In genomic region chr3:37974928-37975223, GRCh38 we compare ENCODE assay signal across 16 cellular contexts. TPM values are rescaled to one million over a fixed set of nuclear protein-coding genes. Genes with fewer than 3 reads are reported as not detected.
DNase-seq lines count a peak whose midpoint lies in the region; ATAC-seq, FAIRE-seq and TF ChIP-seq lines count a peak whose summit lies in the region.
"Had no signal": no experiment of that assay in that cellular context is flagged by ENCODE, and none has a peak within 500 bp of the region (broad histone marks: within the 10 kb centered on the region; RNA-seq: fewer than 3 reads in every experiment).

No MANE protein-coding gene starts in this region.

- BruUV-seq in IMR-90 (replicated peaks; lab: Mats Ljungman, UMichigan) (no TSS peak), K562 (replicated peaks; lab: Mats Ljungman, UMichigan) (no TSS peak)

- peaks cover 28% of the 10 kb centered on the region for H3K36me3 ChIP-seq in IMR-90 (ENCODE audit: control insufficient read depth, insufficient read depth, low read length)
- peaks cover 4% of the 10 kb centered on the region; the same call in 1 of the 3 replicates for H3K36me3 ChIP-seq in K562 (ENCODE audit: control insufficient read depth, insufficient read depth, low read length)
- peaks cover 32% of the 10 kb centered on the region for H3K36me3 ChIP-seq in neutrophil
- H3K36me3 ChIP-seq in GM23248 (ENCODE audit: low read depth): peaks cover 7% of the 10 kb centered on the region; the same call in 1 of the 2 replicates

- H2BK120ac ChIP-seq in IMR-90 (ENCODE audit: low read depth, low read length): no peak overlapping the region

- H3K56ac ChIP-seq in IMR-90 (ENCODE audit: extremely low read depth, insufficient read depth, low read length): no peak overlapping the region

- no peaks in the 10 kb centered on the region for H3K79me2 ChIP-seq in K562 (ENCODE audit: control insufficient read depth, insufficient read depth, low read length)
- H3K79me2 ChIP-seq in GM23248 (ENCODE audit: insufficient read depth): no peaks in the 10 kb centered on the region

- H4K20me1 ChIP-seq in IMR-90 (ENCODE audit: insufficient read depth, low read length) (no peaks in the 10 kb centered on the region), K562 (replicated peaks; ENCODE audit: control insufficient read depth, insufficient read depth, low read length) (no peaks in the 10 kb centered on the region), GM23248 (ENCODE audit: insufficient read depth) (no peaks in the 10 kb centered on the region)

- CTCF ChIA-PET in IMR-90 (lab: Yijun Ruan, JAX) (interaction anchor here (1.0 to 2.3 kb wide), 6 partner anchors 8 to 122 kb away, joined by 3 to 7 read pairs (median 4); no protein-coding TSS in a partner anchor), K562 (lab: Yijun Ruan, JAX; ENCODE audit: low intra/inter-chr PET ratio) (interaction anchor here (0.9 to 5.6 kb wide), 3 partner anchors 22 to 32 kb away, joined by 3 to 62 read pairs (median 16); no protein-coding TSS in a partner anchor)

- TF ChIP-seq CTCF in IMR-90 (conservative IDR thresholded peaks at IDR 0.05; ENCODE audit: low read depth, low read length) (no peak), K562 (IDR thresholded peaks at IDR 0.05 in 2 of 3, conservative IDR thresholded peaks at IDR 0.05 in 1 of 3; ENCODE audit: insufficient read depth in 2 of 3, low read depth in 1 of 3, low read length in 3 of 3) (0 out of 6 replicates have a peak, but pooled peaks of 1 of the 3 experiments have one; percentile 30), neutrophil (IDR thresholded peaks at IDR 0.05) (no peak)

- no peak for TF ChIP-seq EP300 in K562 (IDR thresholded peaks at IDR 0.05; ENCODE audit: low read length)

- ATAC-seq in IMR-90 (ENCODE audit: low read depth): no peak
- ATAC-seq in K562: no peak

- no peaks in the 10 kb centered on the region for H3F3A ChIP-seq in GM23248 (ENCODE audit: insufficient read depth)

- H2AK9ac ChIP-seq in IMR-90 (replicated peaks; ENCODE audit: low read depth, low read length, poor library complexity): peak overlapping the region; percentile 49

- no peak overlapping the region for H4K5ac ChIP-seq in IMR-90 (ENCODE audit: low read depth, low read length)

- H2AFZ ChIP-seq in IMR-90 (replicated peaks; ENCODE audit: low read length, poor library complexity) (no peak overlapping the region), K562 (ENCODE audit: low read depth, low read length) (no peak overlapping the region; the same call in 1 of the 2 replicates), GM23248 (no peak overlapping the region)

- TF ChIP-seq POLR2A in IMR-90 (IDR thresholded peaks at IDR 0.05; ENCODE audit: low read depth, low read length): no peak
- TF ChIP-seq POLR2A in K562 (conservative IDR thresholded peaks at IDR 0.05): no peak

- peaks cover 6% of the 10 kb centered on the region; the same call in 1 of the 2 replicates for H3K4me1 ChIP-seq in IMR-90 (ENCODE audit: control insufficient read depth, insufficient read depth, low read length)
- no peaks in the 10 kb centered on the region; a peak in 1 of 5 replicates for H3K4me1 ChIP-seq in K562 (replicated peaks in 1 of 2; ENCODE audit: control insufficient read depth in 2 of 2, insufficient read depth in 2 of 2, low read length in 2 of 2)
- peaks cover 14 to 18% of the 10 kb centered on the region in 2 experiments for H3K4me1 ChIP-seq in neutrophil (ENCODE audit: control insufficient read depth in 1 of 2, insufficient read depth in 1 of 2, low read depth in 1 of 2, low read length in 1 of 2)
- no peaks in the 10 kb centered on the region for H3K4me1 ChIP-seq in GM23248 (ENCODE audit: insufficient read depth)
- H3K4me1 ChIP-seq: ascending aorta had no signal

- no peak overlapping the region for H2BK20ac ChIP-seq in IMR-90 (ENCODE audit: low read depth, low read length)

- no peak overlapping the region for H2BK5ac ChIP-seq in IMR-90 (ENCODE audit: low read depth, low read length, poor library complexity, severe bottlenecking)

- no peak overlapping the region for H3K4ac ChIP-seq in IMR-90 (ENCODE audit: low read depth, low read length)

- DNase-seq in NCI-H2171 treated with DMSO at 0.1 percent for 48 hours (lab: John Stamatoyannopoulos, UW) (peak; percentile 50), NCI-H2171 (lab: John Stamatoyannopoulos, UW) (no peak), IMR-90 (no peak), K562 (ENCODE audit: extremely low read depth in 1 of 4, low spot score in 3 of 4) (no peak), DMS53 (lab: John Stamatoyannopoulos, UW) (no peak), GM23248 (no peak)
- DNase-seq in activated CD4-positive, alpha-beta T cell treated with anti-CD3 and anti-CD28 coated beads, Interleukin-2, amount 50 U/mL, for 4 hours: no peak
- DNase-seq: GOT3, kidney, NCI-H1417 treated with DMSO at 0.1 percent for 48 hours had no signal

- no peak for TF ChIP-seq RAD21 in IMR-90 (IDR thresholded peaks at IDR 0.05; ENCODE audit: low read length)
- TF ChIP-seq RAD21 in K562 (CRISPR knock-in tag; conservative IDR thresholded peaks at IDR 0.05 in 1 of 2, IDR thresholded peaks at IDR 0.05 in 1 of 2): no peak; a peak in 1 of 4 replicates

- peaks cover 2 to 9% of the 10 kb centered on the region in 2 experiments; a peak in 1 of 4 replicates for H3K79me1 ChIP-seq in IMR-90 (ENCODE audit: low read depth in 1 of 2, low read length in 2 of 2)

- no peak overlapping the region for H3K9ac ChIP-seq in IMR-90 (ENCODE audit: low read depth, low read length)
- H3K9ac ChIP-seq in K562 (ENCODE audit: insufficient read depth in 1 of 2, low read depth in 2 of 2, low read length in 2 of 2): peak overlapping the region in 1 of 2 experiments; percentile 57; a peak in 1 of 4 replicates
- H3K9ac ChIP-seq in GM23248: no peak overlapping the region

- H2BK15ac ChIP-seq in IMR-90 (ENCODE audit: low read depth, low read length): no peak overlapping the region

- POLR2A ChIA-PET in IMR-90 (lab: Charles Lee; ENCODE audit: unreplicated experiment): no interaction called here
- POLR2A ChIA-PET in K562 (lab: Yijun Ruan, JAX): interaction anchor here (0.6 to 2.0 kb wide), 10 partner anchors 9 to 579 kb away, joined by 3 to 7 read pairs (median 4); partner anchors contain the start of gene XYLB

- no peaks in the 10 kb centered on the region for H3K9me3 ChIP-seq in IMR-90 (ENCODE audit: control insufficient read depth, insufficient read depth, low read length)
- no peaks in the 10 kb centered on the region for H3K9me3 ChIP-seq in K562 (replicated peaks; ENCODE audit: control insufficient read depth, insufficient read depth, low read depth, low read length)
- no peaks in the 10 kb centered on the region for H3K9me3 ChIP-seq in neutrophil
- no peaks in the 10 kb centered on the region for H3K9me3 ChIP-seq in GM23248 (ENCODE audit: low read depth)
- H3K9me3 ChIP-seq: ascending aorta, esophagus muscularis mucosa, tibial artery had no signal

- no peak overlapping the region for H3K23ac ChIP-seq in IMR-90 (ENCODE audit: low read depth, low read length)

- no peak overlapping the region for H3K14ac ChIP-seq in IMR-90 (replicated peaks; ENCODE audit: low read depth, low read length)

- intact Hi-C loops in IMR-90 (cut with micrococcal nuclease) (no loop called here), K562 (cut with micrococcal nuclease) (loop anchor here (1.0 to 5.0 kb wide), 5 partner anchors 28 to 507 kb away; no protein-coding TSS in a partner anchor)

- H2AK5ac ChIP-seq in IMR-90 (ENCODE audit: low read depth, low read length): no peak overlapping the region

- H3K27me3 ChIP-seq in IMR-90 (ENCODE audit: control insufficient read depth, insufficient read depth, low read length): no peaks in the 10 kb centered on the region
- H3K27me3 ChIP-seq in K562 (ENCODE audit: control insufficient read depth in 2 of 2, insufficient read depth in 2 of 2, low read length in 2 of 2): no peaks in the 10 kb centered on the region
- no peaks in the 10 kb centered on the region for H3K27me3 ChIP-seq in neutrophil
- no peaks in the 10 kb centered on the region for H3K27me3 ChIP-seq in GM23248 (replicated peaks; ENCODE audit: insufficient read depth)
- H3K27me3 ChIP-seq: ascending aorta, esophagus muscularis mucosa, tibial artery had no signal

- H3K27ac ChIP-seq in IMR-90 (ENCODE audit: insufficient read depth, low read length) (no peak overlapping the region), K562 (ENCODE audit: extremely low read depth, low read depth, low read length) (no peak overlapping the region), neutrophil (peak overlapping the region; percentile 27), GM23248 (no peak overlapping the region)
- H3K27ac ChIP-seq: ascending aorta, esophagus muscularis mucosa, tibial artery had no signal

- no peak overlapping the region for H4K91ac ChIP-seq in IMR-90 (ENCODE audit: insufficient read depth, low read depth, low read length)

- H3K4me3 ChIP-seq in IMR-90 (ENCODE audit: insufficient read depth, low read depth, low read length) (no peak overlapping the region), K562 (no peak overlapping the region), neutrophil (ENCODE audit: low read depth in 1 of 2, low read length in 1 of 2) (no peak overlapping the region), GM23248 (no peak overlapping the region)
- H3K4me3 ChIP-seq: ascending aorta, esophagus muscularis mucosa, lung, tibial artery had no signal

- H4K8ac ChIP-seq in IMR-90 (ENCODE audit: low read depth in 2 of 2, low read length in 2 of 2): no peak overlapping the region

- no peaks in the 10 kb centered on the region for H3K9me2 ChIP-seq in GM23248 (ENCODE audit: insufficient read depth)

- no peak for FAIRE-seq in K562 (lab: Jason Lieb, UNC)
- FAIRE-seq: frontal cortex, kidney had no signal

- dilution Hi-C loops in IMR-90 (cut with HindIII; ENCODE audit: low sequenced_read_pairs, unreplicated experiment): no loop called here

- in situ Hi-C loops in IMR-90 (cut with MboI; ENCODE audit: low sequenced_read_pairs) (no loop called here), K562 (cut with MboI) (loop anchor here (5.0 kb wide), 1 partner anchor 118 kb away; no protein-coding TSS in a partner anchor), GM23248 (cut with MboI) (loop anchor here (10.0 kb wide), 1 partner anchor 120 kb away; no protein-coding TSS in a partner anchor)

- H3K9me1 ChIP-seq in IMR-90 (ENCODE audit: insufficient read depth, low read length) (peaks cover 22% of the 10 kb centered on the region), K562 (ENCODE audit: control insufficient read depth, insufficient read depth, low read length) (no peaks in the 10 kb centered on the region)

- H3K18ac ChIP-seq in IMR-90 (ENCODE audit: low read depth, low read length): no peak overlapping the region

- H3K4me2 ChIP-seq in IMR-90 (ENCODE audit: low read depth, low read length) (no peak overlapping the region), K562 (ENCODE audit: insufficient read depth, low read length) (no peak overlapping the region), GM23248 (ENCODE audit: unreplicated experiment) (no peak overlapping the region)

RNA-seq across cellular contexts. Expression of gene VILL, which starts 15.7 kb away (rescaled TPM):
- total RNA-seq in IMR-90 (2012; rRNA removed): 2.3 and 2.5 TPM in 2 replicates
- polyA plus RNA-seq in IMR-90 (2012; rRNA removed): 4.5 and 4.7 TPM in 2 replicates
- polyA plus RNA-seq in IMR-90 (2012; cell fraction: cytosol; rRNA removed): 1.3 and 3.7 TPM in 2 replicates
- 15.6 and 35.8 TPM in 2 replicates for polyA plus RNA-seq in IMR-90 (2012; cell fraction: nucleus; rRNA removed; ENCODE audit: low replicate concordance)
- total RNA-seq in K562 (2011; cell fraction: chromatin; rRNA removed; ENCODE audit: low replicate concordance): 21.1 and 67.2 TPM in 2 replicates
- 38.7 and 48.8 TPM in 2 replicates for total RNA-seq in K562 (2011; cell fraction: nucleolus; rRNA removed)
- 25.6 and 29.8 TPM in 2 replicates for total RNA-seq in K562 (2011; cell fraction: nucleoplasm; rRNA removed)
- 12.6 and 17.4 TPM in 2 replicates for total RNA-seq in K562 (2014; rRNA removed)
- total RNA-seq in K562 (2014; rRNA removed; fragmentation: Illumina TruSeq; extraction: Trizol): 3.3 and 4.3 TPM in 2 replicates
- total RNA-seq in K562 (2015; rRNA removed; fragmentation: Illumina TruSeq; extraction: Trizol): 8.8 and 9.2 TPM in 2 replicates
- 12.4 and 13.4 TPM in 2 replicates for total RNA-seq in K562 (2021)
- 7.7 and 10.6 TPM in 2 replicates for polyA plus RNA-seq in K562 (2011; rRNA removed)
- 9.8 and 17.0 TPM in 2 replicates for polyA plus RNA-seq in K562 (2011; cell fraction: cytosol; rRNA removed)
- 51.3 and 85.1 TPM in 2 replicates for polyA plus RNA-seq in K562 (2011; cell fraction: nucleus; rRNA removed)
- polyA plus RNA-seq in K562 (2012): 10.0 and 15.4 TPM in 2 replicates
- polyA plus RNA-seq in K562 (2014; fragmentation: Illumina TruSeq; extraction: Trizol): 8.7 and 9.8 TPM in 2 replicates
- polyA plus RNA-seq in K562 (2014; fragmentation: Nextera tagmentation; extraction: Ambion mirVana): under 1 TPM; 0.11 to 0.49 TPM
- polyA plus RNA-seq in K562 (2014; rRNA removed): 16.0 and 18.1 TPM in 2 replicates
- 10.8 and 11.9 TPM in 2 replicates for polyA minus RNA-seq in K562 (2011; rRNA and poly(A)+ RNA removed)
- polyA minus RNA-seq in K562 (2011; cell fraction: cytosol; rRNA and poly(A)+ RNA removed): 2.6 and 4.9 TPM in 2 replicates
- 32.0 and 33.5 TPM in 2 replicates for polyA minus RNA-seq in K562 (2011; cell fraction: nucleus; rRNA and poly(A)+ RNA removed)
- 6.6 and 12.4 TPM in 2 replicates for total RNA-seq in GM23248 (2014; rRNA removed; shearing (Covaris generic))
- polyA plus RNA-seq in GM23248 (2016; fragmentation: Nextera tagmentation; extraction: Ambion mirVana): 2.8 and 2.9 TPM in 2 replicates

RNA-seq across cellular contexts. Expression of gene PLCD1, which starts 54.6 kb away (rescaled TPM):
- 15.0 and 16.3 TPM in 2 replicates for total RNA-seq in IMR-90 (2012; rRNA removed)
- 13.2 and 14.9 TPM in 2 replicates for polyA plus RNA-seq in IMR-90 (2012; rRNA removed)
- 7.0 and 12.3 TPM in 2 replicates for polyA plus RNA-seq in IMR-90 (2012; cell fraction: cytosol; rRNA removed)
- 21.6 and 50.5 TPM in 2 replicates for polyA plus RNA-seq in IMR-90 (2012; cell fraction: nucleus; rRNA removed; ENCODE audit: low replicate concordance)
- 283 and 655 TPM in 2 replicates for total RNA-seq in K562 (2011; cell fraction: chromatin; rRNA removed; ENCODE audit: low replicate concordance)
- 463 and 540 TPM in 2 replicates for total RNA-seq in K562 (2011; cell fraction: nucleolus; rRNA removed)
- 244 and 351 TPM in 2 replicates for total RNA-seq in K562 (2011; cell fraction: nucleoplasm; rRNA removed)
- 152 and 190 TPM in 2 replicates for total RNA-seq in K562 (2014; rRNA removed)
- total RNA-seq in K562 (2014; rRNA removed; fragmentation: Illumina TruSeq; extraction: Trizol): 60.7 and 88.3 TPM in 2 replicates
- 47.5 and 50.1 TPM in 2 replicates for total RNA-seq in K562 (2015; rRNA removed; fragmentation: Illumina TruSeq; extraction: Trizol)
- 149 and 161 TPM in 2 replicates for total RNA-seq in K562 (2021)
- polyA plus RNA-seq in K562 (2011; rRNA removed): 209 and 284 TPM in 2 replicates
- polyA plus RNA-seq in K562 (2011; cell fraction: cytosol; rRNA removed): 214 and 249 TPM in 2 replicates
- 1,089 and 1,150 TPM in 2 replicates for polyA plus RNA-seq in K562 (2011; cell fraction: nucleus; rRNA removed)
- 67.9 and 83.7 TPM in 2 replicates for polyA plus RNA-seq in K562 (2012)
- 135 and 145 TPM in 2 replicates for polyA plus RNA-seq in K562 (2014; fragmentation: Illumina TruSeq; extraction: Trizol)
- polyA plus RNA-seq in K562 (2014; fragmentation: Nextera tagmentation; extraction: Ambion mirVana): 10 to 100 TPM in 1 of 2 experiments, 1 to 10 TPM in 1; 5.4 to 11.0 TPM
- polyA plus RNA-seq in K562 (2014; rRNA removed): 116 and 140 TPM in 2 replicates
- 191 and 192 TPM in 2 replicates for polyA minus RNA-seq in K562 (2011; rRNA and poly(A)+ RNA removed)
- polyA minus RNA-seq in K562 (2011; cell fraction: cytosol; rRNA and poly(A)+ RNA removed): 144 and 183 TPM in 2 replicates
- 158 and 240 TPM in 2 replicates for polyA minus RNA-seq in K562 (2011; cell fraction: nucleus; rRNA and poly(A)+ RNA removed)
- 18.8 and 20.2 TPM in 2 replicates for total RNA-seq in GM23248 (2014; rRNA removed; shearing (Covaris generic))
- polyA plus RNA-seq in GM23248 (2016; fragmentation: Nextera tagmentation; extraction: Ambion mirVana): 19.6 and 21.4 TPM in 2 replicates
